Comparison of ENCODE assay signal across 8 cellular contexts in genomic region chr11:18395735-18396504, GRCh38. TPM values are rescaled to one million over a fixed set of nuclear protein-coding genes. Genes with fewer than 3 reads are reported as not detected.
DNase-seq lines count a peak whose midpoint lies in the region; ATAC-seq, FAIRE-seq and TF ChIP-seq lines count a peak whose summit lies in the region.

No MANE protein-coding gene starts in this region.

- no peaks in the 10 kb centered on the region for H3K27me3 Mint-ChIP-seq in activated CD8-positive, alpha-beta memory T cell treated with anti-CD3 and anti-CD28 coated beads, Interleukin-2, amount 10 ng/mL, durations not matched to agents 7 days and 5 days

- H3K27me3 ChIP-seq in H1 (replicated peaks in 1 of 4; ENCODE audit: control insufficient read depth in 3 of 4, extremely low read depth in 1 of 4, insufficient read depth in 3 of 4, low read length in 3 of 4), result peaks cover 0 to 4% (median 0%) of the 10 kb centered on the region in 4 experiments; a peak in 2 of 7 replicates
- no peaks in the 10 kb centered on the region for H3K27me3 ChIP-seq in mesenchymal stem cell (ENCODE audit: control insufficient read depth in 1 of 2, insufficient read depth in 1 of 2, low read length in 2 of 2)

- H3K4me2 ChIP-seq in H1 (ENCODE audit: insufficient read depth in 1 of 2, low read depth in 2 of 2, low read length in 2 of 2), result peak overlapping the region; percentile 92 to 96
- peak overlapping the region; percentile 66 for H3K4me2 ChIP-seq in mesenchymal stem cell (ENCODE audit: low read length, poor library complexity, severe bottlenecking)

- H3K79me1 ChIP-seq in H1 (ENCODE audit: low read depth, low read length) (peaks cover 2% of the 10 kb centered on the region; the same call in 1 of the 2 replicates), mesenchymal stem cell (replicated peaks; ENCODE audit: low read length, poor library complexity, severe bottlenecking) (peaks cover 1% of the 10 kb centered on the region)

- WGBS in H1 (ENCODE audit: extremely low coverage in 1 of 2, insufficient coverage in 1 of 2, insufficient read length in 1 of 2, insufficient replicate concordance in 2 of 2, low coverage in 1 of 2, low lambda C conversion rate in 2 of 2, missing lambda C conversion rate in 1 of 2), 2 experiments, result 2% methylated on average over 44 of the region's 46 CpGs; no CpG with 5 or more reads in 1 of the 2 experiments
- under 1% methylated on average over 46 of the region's 46 CpGs for whole genome bisulfite sequencing in mesenchymal stem cell

- H3K23ac ChIP-seq in H1 (ENCODE audit: insufficient read length) (no peak overlapping the region), mesenchymal stem cell (ENCODE audit: low read length in 2 of 2) (no peak overlapping the region)

- peaks cover 0 to 33% of the 10 kb centered on the region in 2 experiments; a peak in 2 of 4 replicates for H3K79me2 ChIP-seq in H1 (ENCODE audit: control insufficient read depth in 1 of 2, insufficient read depth in 2 of 2, low read length in 2 of 2)

- TF ChIP-seq CTCF in H1 (IDR thresholded peaks at IDR 0.05; ENCODE audit: control extremely low read depth in 1 of 3, insufficient read depth in 1 of 3, low read depth in 1 of 3, low read length in 3 of 3), result no peak

- peak overlapping the region; percentile 76 to 87 (median 80) for H3K4me3 ChIP-seq in H1 (ENCODE audit: extremely low read depth in 1 of 4, insufficient read depth in 2 of 4, low read depth in 3 of 4, low read length in 4 of 4)
- H3K4me3 ChIP-seq in mesenchymal stem cell (ENCODE audit: insufficient read depth in 1 of 2, low read depth in 1 of 2, low read length in 2 of 2), result peak overlapping the region; percentile 62 to 100

- H2BK120ac ChIP-seq in H1 (replicated peaks; ENCODE audit: low read depth, low read length) (no peak overlapping the region), mesenchymal stem cell (ENCODE audit: low read depth, low read length) (no peak overlapping the region)

- H2BK15ac ChIP-seq in H1 (ENCODE audit: low read length) (no peak overlapping the region), mesenchymal stem cell (ENCODE audit: low read depth, poor library complexity, severe bottlenecking) (peak overlapping the region; percentile 60)

- H3K18ac ChIP-seq in H1 (ENCODE audit: extremely low read depth, low read length), result peak overlapping the region; percentile 51; the same call in 1 of the 2 replicates
- H3K18ac ChIP-seq in mesenchymal stem cell (ENCODE audit: low read depth in 1 of 2, low read length in 2 of 2), result peak overlapping the region; percentile 97 to 99

- peak; percentile 59 for ATAC-seq in GM21367 (IDR thresholded peaks at IDR 0.05; ENCODE audit: unreplicated experiment)
- peak; percentile 70 for ATAC-seq in activated CD8-positive, alpha-beta memory T cell treated with anti-CD3 and anti-CD28 coated beads, Interleukin-2, amount 10 ng/mL, durations not matched to agents 7 days and 5 days

- CTCF ChIA-PET in activated CD8-positive, alpha-beta memory T cell treated with anti-CD3 and anti-CD28 coated beads, Interleukin-2, amount 10 ng/mL, durations not matched to agents 7 days and 5 days (lab: Charles Lee), result interaction anchor here (0.8 to 6.5 kb wide), 11 partner anchors 9 to 290 kb away, joined by 3 to 40 read pairs (median 4); partner anchors contain the start of genes GTF2H1, HPS5 and SAAL1
- CTCF ChIA-PET in H1 (lab: Charles Lee; ENCODE audit: partially characterized antibody), result interaction anchor here (0.9 to 2.5 kb wide), 8 partner anchors 10 to 330 kb away, joined by 3 to 12 read pairs (median 4); partner anchors contain the start of genes IGSF22 and LDHC

- peaks cover 3 to 6% (median 5%) of the 10 kb centered on the region in 4 experiments; a peak in 6 of 7 replicates for H3K4me1 ChIP-seq in H1 (replicated peaks in 1 of 4; ENCODE audit: control insufficient read depth in 3 of 4, insufficient read depth in 4 of 4, low read length in 3 of 4)
- peaks cover 17% of the 10 kb centered on the region for H3K4me1 ChIP-seq in mesenchymal stem cell (ENCODE audit: control insufficient read depth, insufficient read depth, low read depth, low read length)

- peaks cover 0 to 4% of the 10 kb centered on the region in 2 experiments for H4K20me1 ChIP-seq in H1 (replicated peaks in 1 of 2; ENCODE audit: control insufficient read depth in 1 of 2, insufficient read depth in 2 of 2, low read length in 2 of 2)

- H3K36me3 ChIP-seq in H1 (ENCODE audit: control insufficient read depth in 2 of 4, insufficient read depth in 4 of 4, low read length in 3 of 4) (peaks cover 15 to 38% (median 31%) of the 10 kb centered on the region in 4 experiments), mesenchymal stem cell (ENCODE audit: control insufficient read depth in 1 of 2, insufficient read depth in 2 of 2, low read depth in 1 of 2, low read length in 2 of 2) (peaks cover 9 to 47% of the 10 kb centered on the region in 2 experiments)

- H4K5ac ChIP-seq in H1 (ENCODE audit: insufficient read length, low read depth, low read length), result peak overlapping the region; percentile 92

- H3K27ac ChIP-seq in H1 (ENCODE audit: low read depth, low read length) (0 out of 2 replicates have a peak overlapping the region, but pooled peaks have one; percentile 45), mesenchymal stem cell (ENCODE audit: low read length, poor library complexity, severe bottlenecking) (peak overlapping the region; percentile 90)

- peak overlapping the region; percentile 98 for H3K27ac Mint-ChIP-seq in activated CD8-positive, alpha-beta memory T cell treated with anti-CD3 and anti-CD28 coated beads, Interleukin-2, amount 10 ng/mL, durations not matched to agents 7 days and 5 days

- DNase-seq in COLO829 (ENCODE audit: low spot score) (peak; percentile 99), HTR-8/SVneo (ENCODE audit: insufficient read length, low spot score) (peak; percentile 96), NOMO-1 treated with DMSO at 0.1 percent for 48 hours (lab: John Stamatoyannopoulos, UW; ENCODE audit: unreplicated experiment) (peak; percentile 97), H1 (ENCODE audit: low read depth in 1 of 2, low spot score in 2 of 2) (peak; percentile 98 to 99), mesenchymal stem cell (peak; percentile 99)
- DNase-seq in activated CD8-positive, alpha-beta memory T cell treated with anti-CD3 and anti-CD28 coated beads, Interleukin-2, amount 10 ng/mL, durations not matched to agents 7 days and 5 days, result peak; percentile 97
- peak; percentile 76 for DNase-seq in stimulated activated CD8-positive, alpha-beta memory T cell treated with anti-CD3 and anti-CD28 coated beads, Interleukin-12 subunit alpha, Interleukin-12 subunit beta, amount 100 ng/mL, for 24 hours (ENCODE audit: extremely low read depth)

- peak; percentile 47 to 67; a peak in 2 of 3 replicates for TF ChIP-seq POLR2A in H1 (IDR thresholded peaks at IDR 0.05; ENCODE audit: control extremely low read depth in 1 of 2, low read depth in 2 of 2, low read length in 2 of 2)

- H2BK20ac ChIP-seq in H1 (ENCODE audit: low read length), result no peak overlapping the region

- no peak overlapping the region for H3K14ac ChIP-seq in H1 (ENCODE audit: insufficient read length)
- H3K14ac ChIP-seq in mesenchymal stem cell (ENCODE audit: low read length in 2 of 2), result no peak overlapping the region

- H3K4me1 Mint-ChIP-seq in activated CD8-positive, alpha-beta memory T cell treated with anti-CD3 and anti-CD28 coated beads, Interleukin-2, amount 10 ng/mL, durations not matched to agents 7 days and 5 days, result peaks cover 60% of the 10 kb centered on the region

- no peaks in the 10 kb centered on the region for H3K9me3 Mint-ChIP-seq in activated CD8-positive, alpha-beta memory T cell treated with anti-CD3 and anti-CD28 coated beads, Interleukin-2, amount 10 ng/mL, durations not matched to agents 7 days and 5 days (ENCODE audit: low read depth)

- H2BK5ac ChIP-seq in H1 (ENCODE audit: low read depth, low read length) (peak overlapping the region; percentile 61; the same call in 1 of the 2 replicates), mesenchymal stem cell (ENCODE audit: low read depth, low read length, poor library complexity, severe bottlenecking) (peak overlapping the region; percentile 53)

- H3K9ac ChIP-seq in H1 (replicated peaks in 1 of 4; ENCODE audit: extremely low read depth in 1 of 4, low read depth in 3 of 4, low read length in 3 of 4) (peak overlapping the region; percentile 64 to 84 (median 70)), mesenchymal stem cell (ENCODE audit: low read length) (peak overlapping the region; percentile 99)

- H3K23me2 ChIP-seq in H1 (ENCODE audit: low read depth, low read length), result peaks cover 11% of the 10 kb centered on the region

- H2BK12ac ChIP-seq in H1 (ENCODE audit: low read depth, low read length), result no peak overlapping the region; the same call in 1 of the 2 replicates
- H2BK12ac ChIP-seq in mesenchymal stem cell (ENCODE audit: low read length in 2 of 2), result no peak overlapping the region

- H2AFZ ChIP-seq in H1 (ENCODE audit: low read length) (peak overlapping the region; percentile 84), mesenchymal stem cell (ENCODE audit: low read depth, low read length) (peak overlapping the region; percentile 29)

- peak overlapping the region; percentile 99 for H3K4me3 Mint-ChIP-seq in activated CD8-positive, alpha-beta memory T cell treated with anti-CD3 and anti-CD28 coated beads, Interleukin-2, amount 10 ng/mL, durations not matched to agents 7 days and 5 days

- H3K36me3 Mint-ChIP-seq in activated CD8-positive, alpha-beta memory T cell treated with anti-CD3 and anti-CD28 coated beads, Interleukin-2, amount 10 ng/mL, durations not matched to agents 7 days and 5 days, result peaks cover 58% of the 10 kb centered on the region

- no peak for TF ChIP-seq EP300 in H1 (IDR thresholded peaks at IDR 0.05; ENCODE audit: borderline replicate concordance in 1 of 2, low read depth in 2 of 2, low read length in 2 of 2)

- H4K91ac ChIP-seq in H1 (replicated peaks; ENCODE audit: insufficient read length, low read length) (peak overlapping the region; percentile 76), mesenchymal stem cell (ENCODE audit: low read length) (no peak overlapping the region)

- 0 out of 2 replicates have a peak overlapping the region, but pooled peaks have one; percentile 17 for H2AK5ac ChIP-seq in H1 (ENCODE audit: low read depth, low read length)
- H2AK5ac ChIP-seq in mesenchymal stem cell (ENCODE audit: low read length, severe bottlenecking), result no peak overlapping the region

- no peaks in the 10 kb centered on the region for H3K9me3 ChIP-seq in H1 (ENCODE audit: insufficient read depth in 2 of 2, low read depth in 1 of 2, low read length in 1 of 2)
- H3K9me3 ChIP-seq in mesenchymal stem cell (ENCODE audit: control insufficient read depth, low read length), result no peaks in the 10 kb centered on the region

- FAIRE-seq in HTR-8/SVneo (lab: Jason Lieb, UNC), result peak; percentile 62
- peak; percentile 19 for FAIRE-seq in H1 (lab: Jason Lieb, UNC)

- H3K56ac ChIP-seq in H1 (replicated peaks; ENCODE audit: insufficient read length, low read depth, low read length), result peak overlapping the region; percentile 60

- H4K8ac ChIP-seq in H1 (ENCODE audit: extremely low read depth, insufficient read depth, low read length) (peak overlapping the region; percentile 75; the same call in 1 of the 2 replicates), mesenchymal stem cell (ENCODE audit: low read length) (peak overlapping the region; percentile 22)

- TF ChIP-seq RAD21 in H1 (IDR thresholded peaks at IDR 0.05 in 1 of 2, conservative IDR thresholded peaks at IDR 0.05 in 1 of 2; ENCODE audit: low read depth in 2 of 2, low read length in 2 of 2), result no peak

- POLR2A ChIA-PET in H1 (lab: Charles Lee; ENCODE audit: partially characterized antibody), result interaction anchor here (0.6 to 4.4 kb wide), 14 partner anchors 8 to 470 kb away, joined by 3 to 26 read pairs (median 4); partner anchors contain the start of genes GTF2H1, HPS5 and SAAL1

- H3K4ac ChIP-seq in H1 (replicated peaks; ENCODE audit: insufficient read length, low read depth, low read length) (peak overlapping the region; percentile 32), mesenchymal stem cell (ENCODE audit: low read depth in 1 of 2, low read length in 2 of 2) (peak overlapping the region in 1 of 2 experiments; percentile 98)

RNA-seq across cellular contexts. Expression of gene LDHA, which starts 1.6 kb away (rescaled TPM):
- total RNA-seq in activated CD8-positive, alpha-beta memory T cell treated with anti-CD3 and anti-CD28 coated beads, Interleukin-2, amount 10 ng/mL, durations not matched to agents 7 days and 5 days, result 1,000 to 10,000 TPM in 1 of 2 experiments, 100 to 1,000 TPM in 1; 826 to 1,022 TPM
- total RNA-seq in H1 (2021; fragmentation: NEBNext Ultra II Directional; extraction: Animal tissue kit (Norgen Biotek cat#: 25700)), result 480 and 486 TPM in 2 replicates
- polyA plus RNA-seq in H1 (2011; rRNA removed), result 241 and 443 TPM in 2 replicates
- polyA plus RNA-seq in H1 (2011; cell fraction: cytosol; rRNA removed), result 473 TPM
- 85.6 TPM for polyA plus RNA-seq in H1 (2011; cell fraction: nucleus; rRNA removed)
- 443 to 712 TPM (median 548 TPM) in 4 replicates for polyA plus RNA-seq in H1 (2012, experiment 1 of 2)
- polyA plus RNA-seq in H1 (2012, experiment 2 of 2), result 85.5 TPM
- 338 TPM for polyA plus RNA-seq in H1 (2013, experiment 1 of 2)
- polyA plus RNA-seq in H1 (2013, experiment 2 of 2), result 376 TPM
- polyA minus RNA-seq in H1 (2011; rRNA and poly(A)+ RNA removed), result 382 and 565 TPM in 2 replicates
- 255 TPM for polyA minus RNA-seq in H1 (2011; cell fraction: cytosol; rRNA and poly(A)+ RNA removed)
- 107 TPM for polyA minus RNA-seq in H1 (2011; cell fraction: nucleus; rRNA and poly(A)+ RNA removed)
- 404 TPM for polyA plus RNA-seq in mesenchymal stem cell (2013, experiment 1 of 2)
- polyA plus RNA-seq in mesenchymal stem cell (2013, experiment 2 of 2), result 417 TPM

RNA-seq across cellular contexts. Expression of gene LDHC, which starts 16.2 kb away (rescaled TPM):
- under 1 TPM in 1 of 2 experiments, not detected in 1; 0.16 TPM for total RNA-seq in activated CD8-positive, alpha-beta memory T cell treated with anti-CD3 and anti-CD28 coated beads, Interleukin-2, amount 10 ng/mL, durations not matched to agents 7 days and 5 days
- 0.88 and 0.96 TPM in 2 replicates for total RNA-seq in H1 (2021; fragmentation: NEBNext Ultra II Directional; extraction: Animal tissue kit (Norgen Biotek cat#: 25700))
- 0.39 and 1.2 TPM in 2 replicates for polyA plus RNA-seq in H1 (2011; rRNA removed)
- polyA plus RNA-seq in H1 (2011; cell fraction: cytosol; rRNA removed), result 1.1 TPM
- polyA plus RNA-seq in H1 (2011; cell fraction: nucleus; rRNA removed), result 0.23 TPM
- polyA plus RNA-seq in H1 (2012, experiment 1 of 2), result 0.64 to 1.2 TPM (median 0.96 TPM) in 4 replicates
- polyA plus RNA-seq in H1 (2012, experiment 2 of 2), result 0.31 TPM
- polyA plus RNA-seq in H1 (2013, experiment 1 of 2), result 0.53 TPM
- 0.61 TPM for polyA plus RNA-seq in H1 (2013, experiment 2 of 2)
- 0.09 and 0.49 TPM in 2 replicates for polyA minus RNA-seq in H1 (2011; rRNA and poly(A)+ RNA removed)
- not detected for polyA minus RNA-seq in H1 (2011; cell fraction: cytosol; rRNA and poly(A)+ RNA removed)
- polyA minus RNA-seq in H1 (2011; cell fraction: nucleus; rRNA and poly(A)+ RNA removed), result 0.40 TPM
- polyA plus RNA-seq in mesenchymal stem cell (2013, experiment 1 of 2), result 0.22 TPM
- 0.29 TPM for polyA plus RNA-seq in mesenchymal stem cell (2013, experiment 2 of 2)

RNA-seq across cellular contexts. Expression of gene LDHAL6A, which starts 59.7 kb away (rescaled TPM):
- not detected for total RNA-seq in activated CD8-positive, alpha-beta memory T cell treated with anti-CD3 and anti-CD28 coated beads, Interleukin-2, amount 10 ng/mL, durations not matched to agents 7 days and 5 days
- total RNA-seq in H1 (2021; fragmentation: NEBNext Ultra II Directional; extraction: Animal tissue kit (Norgen Biotek cat#: 25700)), result not detected in 2 replicates
- polyA plus RNA-seq in H1 (2011; rRNA removed), result not detected in 2 replicates
- not detected for polyA plus RNA-seq in H1 (2011; cell fraction: cytosol; rRNA removed)
- not detected for polyA plus RNA-seq in H1 (2011; cell fraction: nucleus; rRNA removed)
- polyA plus RNA-seq in H1 (2012, experiment 1 of 2), result not detected in 4 replicates
- polyA plus RNA-seq in H1 (2012, experiment 2 of 2), result not detected
- polyA plus RNA-seq in H1 (2013, experiment 1 of 2), result 0.08 TPM
- polyA plus RNA-seq in H1 (2013, experiment 2 of 2), result not detected
- polyA minus RNA-seq in H1 (2011; rRNA and poly(A)+ RNA removed), result 0.09 TPM in 1 of 2 replicates, not detected in the other
- polyA minus RNA-seq in H1 (2011; cell fraction: cytosol; rRNA and poly(A)+ RNA removed), result not detected
- polyA minus RNA-seq in H1 (2011; cell fraction: nucleus; rRNA and poly(A)+ RNA removed), result not detected
- not detected for polyA plus RNA-seq in mesenchymal stem cell (2013, experiment 1 of 2)
- not detected for polyA plus RNA-seq in mesenchymal stem cell (2013, experiment 2 of 2)

Comparison
In these comparisons a context has a peak if more than half of its experiments do, and no peak if none do; other contexts are left out.
1. Peak in every context shown above with its lines: DNase-seq, ATAC-seq, H3K4me3 ChIP-seq and H3K27ac ChIP-seq.